ENCODE assay signal across 25 cellular contexts in genomic region chr5:59749782-59750520, GRCh38.
"Had no signal": no experiment of that assay in that cellular context is flagged by ENCODE, and none has a peak within 500 bp of the region (broad histone marks: within the 10 kb centered on the region; RNA-seq: fewer than 3 reads in every experiment).

No MANE protein-coding gene starts in this region.

- H3K36me3 ChIP-seq: cardiac muscle cell, heart left ventricle, left ventricle myocardium inferior, neutrophil, right lobe of liver, thoracic aorta had no signal

- H3K27me3 ChIP-seq: cardiac muscle cell, heart left ventricle, neutrophil, right lobe of liver had no signal

- ATAC-seq: activated CD8-positive, alpha-beta memory T cell treated with anti-CD3 and anti-CD28 coated beads, Interleukin-2, amount 10 ng/mL, durations not matched to agents 7 days and 5 days; activated CD8-positive, alpha-beta T cell treated with anti-CD3 and anti-CD28 coated beads, Interleukin-2, amount 10 ng/mL, durations not matched to agents 7 days and 5 days; activated naive CD8-positive, alpha-beta T cell treated with anti-CD3 and anti-CD28 coated beads, Interleukin-2, amount 50 U/mL, for 24 hours; effector memory CD8-positive, alpha-beta T cell; heart left ventricle; right lobe of liver; stimulated activated effector memory CD8-positive, alpha-beta T cell treated with anti-CD3 and anti-CD28 coated beads, Interleukin-12 subunit alpha, Interleukin-12 subunit beta, amount 100 ng/mL, for 72 hours; T-helper 17 cell; WTC11 had no signal

- H3K4me3 ChIP-seq: cardiac muscle cell, heart left ventricle, left ventricle myocardium inferior, lung, right lobe of liver, skin epidermis, thoracic aorta had no signal

- H3K4me1 ChIP-seq: right lobe of liver had no signal

- H3K27ac ChIP-seq: cardiac muscle cell, left ventricle myocardium inferior, right lobe of liver, skin epidermis, thoracic aorta had no signal

- DNase-seq: activated CD4-positive, alpha-beta T cell treated with anti-CD3 and anti-CD28 coated beads for 1 hour; activated CD4-positive, alpha-beta T cell treated with anti-CD3 and anti-CD28 coated beads, Interleukin-2, amount 50 U/mL, for 1 hour; activated CD8-positive, alpha-beta memory T cell treated with anti-CD3 and anti-CD28 coated beads, Interleukin-2, amount 10 ng/mL, durations not matched to agents 7 days and 5 days; activated CD8-positive, alpha-beta T cell treated with anti-CD3 and anti-CD28 coated beads, Interleukin-2, amount 10 ng/mL, durations not matched to agents 7 days and 5 days; activated naive CD8-positive, alpha-beta T cell treated with anti-CD3 and anti-CD28 coated beads, Interleukin-2, amount 50 U/mL, for 24 hours; activated T-cell treated with anti-CD3 and anti-CD28 coated beads, Interleukin-2, amount 50 U/mL, for 48 hours; cortex of kidney; effector memory CD8-positive, alpha-beta T cell; heart left ventricle; hypothalamus; left ventricle myocardium inferior; naive B cell; nephron progenitor cell; right lobe of liver; stimulated activated CD4-positive, alpha-beta T cell treated with anti-CD3 and anti-CD28 coated beads, Interleukin-4, amount 100 ng/mL, for 24 hours; T-helper 17 cell; T1000; trophoblast cell had no signal

- H3K9me3 ChIP-seq: heart left ventricle, left ventricle myocardium inferior, neutrophil, right lobe of liver, thoracic aorta had no signal
